18 cellular contexts compared by ENCODE assay signal in the genomic region with DNA sequence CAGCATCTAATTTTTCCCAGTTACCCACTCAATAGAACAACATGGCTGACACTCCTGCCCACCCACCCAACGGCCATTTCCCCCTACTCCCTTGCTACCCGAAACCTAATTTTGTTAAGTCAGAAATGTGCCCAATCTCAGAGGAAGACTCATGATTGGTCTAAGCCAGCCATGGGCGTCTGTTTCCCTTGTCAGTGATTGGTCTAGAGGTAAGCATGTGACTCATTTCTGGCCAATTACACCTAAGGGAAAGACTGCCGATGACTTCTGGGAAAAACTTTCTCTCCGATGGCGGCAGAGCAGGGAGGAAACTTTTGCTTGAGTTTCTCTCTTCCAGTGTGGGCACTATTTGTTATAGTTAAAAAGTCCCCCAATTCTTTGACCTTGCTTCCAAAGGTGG.
"Had no signal": no experiment of that assay in that cellular context is flagged by ENCODE, and none has a peak within 500 bp of the region (broad histone marks: within the 10 kb centered on the region; RNA-seq: fewer than 3 reads in every experiment).

No MANE protein-coding gene starts in this region.

- H3K4me1 ChIP-seq: gastrocnemius medialis, psoas muscle, thyroid gland, upper lobe of right lung, vagina had no signal

- H3K27me3 ChIP-seq: neutrophil, thyroid gland, upper lobe of right lung, vagina had no signal

- FAIRE-seq: endometrium, keratinocyte, small intestine had no signal

- H3K27ac ChIP-seq: gastrocnemius medialis, neutrophil, psoas muscle, thyroid gland, upper lobe of right lung, vagina had no signal

- ATAC-seq: esophagus mucosa; gastrocnemius medialis; natural killer cell treated with Interleukin-12 subunit alpha and Interleukin-12 subunit beta and Interleukin-15 and Interleukin-18, amount 100 ng/mL, for 72 hours; upper lobe of right lung had no signal

- H3K36me3 ChIP-seq: gastrocnemius medialis, neutrophil, thyroid gland, upper lobe of right lung, vagina had no signal

- H3K4me3 ChIP-seq: gastrocnemius medialis, lung, psoas muscle, thyroid gland, upper lobe of right lung, vagina had no signal

- DNase-seq: cortex of kidney; effector memory CD4-positive, alpha-beta T cell; gastrocnemius medialis; glutamatergic neuron; mesenchymal stem cell; stimulated activated CD4-positive, alpha-beta T cell treated with anti-CD3 and anti-CD28 coated beads, Interleukin-12 subunit alpha, Interleukin-12 subunit beta, amount 100 ng/mL, for 4 hours; stimulated activated naive CD4-positive, alpha-beta T cell treated with Interleukin-2 at 50 U/mL for 16 hours; thyroid gland; upper lobe of right lung had no signal

- H3K9me3 ChIP-seq: gastrocnemius medialis, neutrophil, psoas muscle, thyroid gland, upper lobe of right lung, vagina had no signal
